ENCODE assay signal across 9 cellular contexts in the genomic region with DNA sequence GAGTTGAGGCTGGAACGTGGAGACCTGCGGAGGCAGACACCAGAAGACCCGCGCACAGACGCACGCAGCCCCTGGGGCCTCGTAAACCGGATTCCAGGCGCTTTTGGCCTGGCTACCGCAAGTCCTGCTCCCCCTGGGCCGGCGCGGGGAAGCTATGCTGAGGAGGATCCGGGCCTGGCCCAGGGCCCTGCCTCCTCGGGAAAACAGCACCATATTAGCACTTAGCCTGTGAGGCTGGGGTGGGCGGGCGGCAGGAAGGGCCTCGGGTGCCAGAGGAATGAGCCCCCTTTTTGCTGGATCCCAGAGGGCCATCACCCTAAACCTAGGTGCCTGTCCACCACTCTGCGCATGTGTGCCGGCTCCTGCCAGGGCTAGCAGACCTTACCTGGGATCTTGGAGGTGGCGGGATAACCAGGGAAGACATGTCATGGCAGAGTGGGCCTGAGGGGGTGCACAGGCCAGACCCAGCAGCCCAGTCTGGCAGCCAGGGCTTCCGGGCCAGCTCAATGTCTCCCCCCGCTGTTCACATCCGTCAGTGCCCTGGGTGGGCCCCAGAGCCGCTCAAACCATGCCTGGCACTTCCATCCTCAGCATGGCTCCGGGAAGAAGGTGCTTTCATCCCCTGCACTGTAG. TPM values are rescaled to one million over a fixed set of nuclear protein-coding genes. Genes with fewer than 3 reads are reported as not detected.
DNase-seq lines count a peak whose midpoint lies in the region; ATAC-seq and TF ChIP-seq lines count a peak whose summit lies in the region.
"Had no signal": no experiment of that assay in that cellular context is flagged by ENCODE, and none has a peak within 500 bp of the region (broad histone marks: within the 10 kb centered on the region; RNA-seq: fewer than 3 reads in every experiment).

No MANE protein-coding gene starts in this region.

- no peak overlapping the region for H2AFZ ChIP-seq in OCI-LY7 (ENCODE audit: low read length)

- TF ChIP-seq CTCF in GM12865 (IDR thresholded peaks at IDR 0.05; ENCODE audit: insufficient read depth, low read depth, low read length, missing control alignments) (peak; percentile 37), OCI-LY7 (conservative IDR thresholded peaks at IDR 0.05; ENCODE audit: low read length) (peak; percentile 74), gastroesophageal sphincter (IDR thresholded peaks at IDR 0.05) (peak in 2 of 4 experiments; percentile 50 to 52), spleen (IDR thresholded peaks at IDR 0.05 in 8 of 11, conservative IDR thresholded peaks at IDR 0.05 in 3 of 11) (peak in 2 of 11 experiments; percentile 13 to 25)

- no peaks in the 10 kb centered on the region for H3K27me3 ChIP-seq in gastroesophageal sphincter
- H3K27me3 ChIP-seq in skeletal muscle tissue (ENCODE audit: control insufficient read depth in 3 of 3, insufficient read depth in 3 of 3, low read length in 3 of 3), result no peaks in the 10 kb centered on the region
- no peaks in the 10 kb centered on the region for H3K27me3 ChIP-seq in spleen (replicated peaks in 1 of 7)

- ATAC-seq in gastroesophageal sphincter (peak; percentile 85), HG02973 (IDR thresholded peaks at IDR 0.05; ENCODE audit: unreplicated experiment) (no peak)

- WGBS in gastroesophageal sphincter (ENCODE audit: low coverage in 1 of 2), 2 donors, result 22% methylated on average over 5 of the region's 26 CpGs; no CpG with 5 or more reads in 1 of the 2 donors
- 86 to 94% (median 88%) methylated on average over 8 to 26 of the region's 26 CpGs for WGBS in spleen, 5 donors

- CTCF ChIA-PET in OCI-LY7 (lab: Charles Lee; ENCODE audit: unreplicated experiment), result interaction anchor here (0.6 kb wide), 1 partner anchor 9 kb away, joined by 3 read pairs; no protein-coding TSS in a partner anchor

- H4K20me1 ChIP-seq in OCI-LY7 (ENCODE audit: insufficient read depth, low read length), result no peaks in the 10 kb centered on the region

- H3K9me2 ChIP-seq in OCI-LY7 (ENCODE audit: insufficient read depth, low read length), result no peaks in the 10 kb centered on the region

- POLR2A ChIA-PET in OCI-LY7 (lab: Charles Lee), result no interaction called here

- peaks cover 11% of the 10 kb centered on the region; the same call in 1 of the 2 replicates for H3K79me2 ChIP-seq in OCI-LY7 (ENCODE audit: insufficient read depth, low read depth, low read length)

- H3K36me3 ChIP-seq in OCI-LY7 (ENCODE audit: insufficient read depth, low read length) (peaks cover 50% of the 10 kb centered on the region), gastroesophageal sphincter (peaks cover 0 to 89% of the 10 kb centered on the region in 2 donors), skeletal muscle tissue (ENCODE audit: control insufficient read depth in 3 of 3, insufficient read depth in 3 of 3, low read length in 3 of 3) (peaks cover 27 to 31% (median 28%) of the 10 kb centered on the region in 3 donors), spleen (peaks cover 0 to 57% (median 28%) of the 10 kb centered on the region in 6 donors)

- H3K27ac ChIP-seq in OCI-LY7 (ENCODE audit: low read depth, low read length, poor library complexity, severe bottlenecking) (peak overlapping the region; percentile 67), gastroesophageal sphincter (peak overlapping the region; percentile 80 to 95 (median 86)), skeletal muscle tissue (ENCODE audit: low read depth, low read length) (peak overlapping the region; percentile 50), spleen (peak overlapping the region in 1 of 8 donors; percentile 20)
- H3K27ac ChIP-seq: epithelial cell of prostate had no signal

- BruUV-seq in OCI-LY7 (replicated peaks; lab: Mats Ljungman, UMichigan), result no TSS peak

- H3K4me1 ChIP-seq in OCI-LY7 (ENCODE audit: insufficient read depth, low read length, poor library complexity, severe bottlenecking), result peaks cover 33% of the 10 kb centered on the region
- H3K4me1 ChIP-seq in gastroesophageal sphincter, result peaks cover 0 to 66% (median 3%) of the 10 kb centered on the region in 3 donors
- H3K4me1 ChIP-seq in skeletal muscle tissue (ENCODE audit: control insufficient read depth in 3 of 3, insufficient read depth in 3 of 3, low read length in 3 of 3), result peaks cover 0 to 6% (median 2%) of the 10 kb centered on the region in 3 donors
- H3K4me1 ChIP-seq in spleen, result peaks cover 0 to 40% (median 13%) of the 10 kb centered on the region in 6 donors

- no peak for DNase-seq in GM12865 (ENCODE audit: low read depth)
- peak; percentile 53 for DNase-seq in OCI-LY7 (ENCODE audit: low spot score)
- no peak for DNase-seq in spleen
- DNase-seq in inferior parietal cortex (ENCODE audit: extremely low spot score), result no peak
- DNase-seq: NCI-H1417 treated with DMSO at 0.1 percent for 48 hours had no signal

- peak overlapping the region in 1 of 3 donors; percentile 40 for H3K9ac ChIP-seq in skeletal muscle tissue (ENCODE audit: low read depth in 1 of 3, low read length in 3 of 3)

- intact Hi-C loops in OCI-LY7 (cut with micrococcal nuclease; ENCODE audit: unreplicated experiment) (loop anchor here (5.0 kb wide), 1 partner anchor 36 kb away; no protein-coding TSS in a partner anchor), spleen (cut with DNase I; ENCODE audit: low total_unique reads) (no loop called here)

- H3K4me3 ChIP-seq in GM12865 (ENCODE audit: low read depth, low read length), result no peak overlapping the region
- H3K4me3 ChIP-seq in OCI-LY7 (ENCODE audit: low read depth, low read length, poor library complexity, severe bottlenecking), result no peak overlapping the region
- H3K4me3 ChIP-seq in gastroesophageal sphincter, result peak overlapping the region in 1 of 2 donors; percentile 15
- no peak overlapping the region for H3K4me3 ChIP-seq in skeletal muscle tissue (ENCODE audit: low read length in 3 of 3)
- no peak overlapping the region for H3K4me3 ChIP-seq in spleen

- TF ChIP-seq POLR2A in gastroesophageal sphincter (IDR thresholded peaks at IDR 0.05) (no peak), spleen (IDR thresholded peaks at IDR 0.05) (no peak)

- no peaks in the 10 kb centered on the region for H3K9me3 ChIP-seq in OCI-LY7 (ENCODE audit: low read length)
- H3K9me3 ChIP-seq in gastroesophageal sphincter, result no peaks in the 10 kb centered on the region
- H3K9me3 ChIP-seq in skeletal muscle tissue (ENCODE audit: control insufficient read depth in 3 of 3, low read length in 3 of 3), result no peaks in the 10 kb centered on the region
- H3K9me3 ChIP-seq in spleen, result no peaks in the 10 kb centered on the region

- TF ChIP-seq EP300 in gastroesophageal sphincter (IDR thresholded peaks at IDR 0.05), result no peak

- H3K4me2 ChIP-seq in OCI-LY7 (ENCODE audit: low read length), result peak overlapping the region; percentile 69; the same call in 1 of the 2 replicates

RNA-seq across cellular contexts. Expression of gene ELOF1, which starts 7.3 kb away (rescaled TPM):
- 48.9 and 60.5 TPM in 2 replicates for total RNA-seq in OCI-LY7 (2014; rRNA removed; shearing (Covaris generic))
- total RNA-seq in OCI-LY7 (2022), result 69.0 and 73.2 TPM in 2 replicates
- 10 to 100 TPM; 19.1 to 49.4 (median 32.0) TPM for total RNA-seq in gastroesophageal sphincter
- 16.2 TPM for total RNA-seq in skeletal muscle tissue
- total RNA-seq in spleen, result 10 to 100 TPM; 21.8 to 44.6 (median 36.3) TPM
- 10 to 100 TPM; 63.1 to 77.1 (median 67.8) TPM for polyA plus RNA-seq in spleen

RNA-seq across cellular contexts. Expression of gene CNN1, which starts 13.1 kb away (rescaled TPM):
- total RNA-seq in OCI-LY7 (2014; rRNA removed; shearing (Covaris generic)), result not detected in 2 replicates
- total RNA-seq in OCI-LY7 (2022) (not detected in 2 replicates), gastroesophageal sphincter (1,000 to 10,000 TPM; 2,283 to 3,774 (median 3,072) TPM), skeletal muscle tissue (28.7 TPM), spleen (1 to 10 TPM; 1.5 to 9.7 (median 7.7) TPM)
- 10 to 100 TPM in 2 of 3 donors, 1 to 10 TPM in 1; 5.3 to 13.0 (median 12.6) TPM for polyA plus RNA-seq in spleen

RNA-seq across cellular contexts. Expression of gene ECSIT, which starts 22.8 kb away (rescaled TPM):
- total RNA-seq in OCI-LY7 (2014; rRNA removed; shearing (Covaris generic)), result 40.6 and 52.4 TPM in 2 replicates
- total RNA-seq in OCI-LY7 (2022) (59.3 and 59.5 TPM in 2 replicates), gastroesophageal sphincter (10 to 100 TPM; 50.1 to 88.3 (median 65.2) TPM), skeletal muscle tissue (43.8 TPM), spleen (10 to 100 TPM; 30.2 to 37.6 (median 35.4) TPM)
- polyA plus RNA-seq in spleen, result 10 to 100 TPM; 41.6 to 55.1 (median 52.1) TPM

RNA-seq across cellular contexts. Expression of gene ACP5, which starts 25.7 kb away (rescaled TPM):
- 13.3 and 21.6 TPM in 2 replicates for total RNA-seq in OCI-LY7 (2014; rRNA removed; shearing (Covaris generic))
- total RNA-seq in OCI-LY7 (2022), result 16.3 and 17.4 TPM in 2 replicates
- 10 to 100 TPM in 2 of 4 donors, 1 to 10 TPM in 2; 4.4 to 12.0 (median 9.8) TPM for total RNA-seq in gastroesophageal sphincter
- total RNA-seq in skeletal muscle tissue, result 3.7 TPM
- 10 to 100 TPM; 41.7 to 74.4 (median 64.5) TPM for total RNA-seq in spleen
- 100 to 1,000 TPM in 2 of 3 donors, 10 to 100 TPM in 1; 91.6 to 332 (median 200) TPM for polyA plus RNA-seq in spleen

RNA-seq across cellular contexts. Expression of gene ZNF627, which starts 45.6 kb away (rescaled TPM):
- 8.0 and 11.0 TPM in 2 replicates for total RNA-seq in OCI-LY7 (2014; rRNA removed; shearing (Covaris generic))
- total RNA-seq in OCI-LY7 (2022) (16.0 and 16.8 TPM in 2 replicates), gastroesophageal sphincter (10 to 100 TPM in 3 of 4 donors, 1 to 10 TPM in 1; 9.6 to 18.0 (median 10.4) TPM), skeletal muscle tissue (30.8 TPM), spleen (10 to 100 TPM; 11.6 to 14.5 (median 12.9) TPM)
- 1 to 10 TPM; 4.5 to 8.6 (median 8.1) TPM for polyA plus RNA-seq in spleen

Comparison
In these comparisons a context has a peak if more than half of its experiments do, and no peak if none do; other contexts are left out.
1. RNA of gene CNN1, which starts 13.1 kb away (total RNA-seq): 2,283 to 3,774 TPM in gastroesophageal sphincter; 28.7 TPM in skeletal muscle tissue (single experiment), 1.5 to 9.7 TPM in spleen and not detected in OCI-LY7; every median in the first group is over 10 times any median in the second.